Comparison of ENCODE assay signal across 1 cellular context in genomic region chr1:228082260-228082974, GRCh38.
TF ChIP-seq lines count a peak whose summit lies in the region.

Gene ARF1 (plus strand): TSS chr1:228082708. CDS start chr1:228097115, 14,407 bp downstream.

TF ChIP-seq in K562, 482 proteins besides CTCF, POLR2A, EP300 and RAD21 (continued from another document and continues in another):
- TF ChIP-seq PRDM10 (IDR thresholded peaks at IDR 0.05; ENCODE audit: partially characterized antibody): no peak
- peak; percentile 80 for TF ChIP-seq REST (CRISPR knock-in tag; IDR thresholded peaks at IDR 0.05; ENCODE audit: low read depth)
- TF ChIP-seq BCL6 (CRISPR knock-in tag; IDR thresholded peaks at IDR 0.05): no peak
- TF ChIP-seq E2F3 (CRISPR knock-in tag; IDR thresholded peaks at IDR 0.05): peak; percentile 95
- no peak for TF ChIP-seq ZBTB43 (CRISPR knock-in tag; IDR thresholded peaks at IDR 0.05)
- no peak for TF ChIP-seq TCF15 (CRISPR knock-in tag; IDR thresholded peaks at IDR 0.05)
- no peak for TF ChIP-seq KAT2B (IDR thresholded peaks at IDR 0.05; ENCODE audit: low read depth, low read length)
- peak; percentile 77 for TF ChIP-seq CTBP1 (IDR thresholded peaks at IDR 0.05; ENCODE audit: borderline replicate concordance)
- TF ChIP-seq IFI16 (CRISPR knock-in tag; IDR thresholded peaks at IDR 0.05): no peak
- TF ChIP-seq MAFF (IDR thresholded peaks at IDR 0.05; ENCODE audit: low read length): no peak
- TF ChIP-seq MCM3 (IDR thresholded peaks at IDR 0.05): no peak
- peak; percentile 95 for TF ChIP-seq ERF (CRISPR knock-in tag; IDR thresholded peaks at IDR 0.05)
- TF ChIP-seq MEF2D (tag; conservative IDR thresholded peaks at IDR 0.05; ENCODE audit: low read depth): no peak
- TF ChIP-seq USF2 (CRISPR knock-in tag; IDR thresholded peaks at IDR 0.05): peak; percentile 40; the same call in 1 of the 2 replicates
- no peak for TF ChIP-seq ZNF778 (CRISPR knock-in tag; IDR thresholded peaks at IDR 0.05)
- TF ChIP-seq DLX4 (CRISPR knock-in tag; IDR thresholded peaks at IDR 0.05): no peak
- TF ChIP-seq SIX5 (IDR thresholded peaks at IDR 0.05; ENCODE audit: borderline replicate concordance in 1 of 2, insufficient read depth in 1 of 2, low read depth in 1 of 2, low read length in 2 of 2): 0 out of 4 replicates have a peak, but pooled peaks of 1 of the 2 experiments have one; percentile 20
- TF ChIP-seq TCF3 (CRISPR knock-in tag; IDR thresholded peaks at IDR 0.05): 0 out of 2 replicates have a peak, but pooled peaks have one; percentile 18
- no peak for TF ChIP-seq NFXL1 (CRISPR knock-in tag; IDR thresholded peaks at IDR 0.05)
- no peak for TF ChIP-seq ZNF764 (CRISPR knock-in tag; IDR thresholded peaks at IDR 0.05; ENCODE audit: low read depth)
- no peak for TF ChIP-seq ZNF253 (CRISPR knock-in tag; conservative IDR thresholded peaks at IDR 0.05)
- no peak for TF ChIP-seq HNRNPK (IDR thresholded peaks at IDR 0.05; ENCODE audit: low read depth, low read length, poor library complexity, severe bottlenecking)
- no peak for TF ChIP-seq SREBF1 (IDR thresholded peaks at IDR 0.05; ENCODE audit: borderline replicate concordance, low read depth, low read length)
- TF ChIP-seq ZNF23 (CRISPR knock-in tag; IDR thresholded peaks at IDR 0.05): no peak
- no peak for TF ChIP-seq E2F4 (CRISPR knock-in tag; IDR thresholded peaks at IDR 0.05; ENCODE audit: low read depth)
- no peak for TF ChIP-seq TCF7L2 (IDR thresholded peaks at IDR 0.05; ENCODE audit: low read depth, low read length)
- peak; percentile 80; the same call in 1 of the 2 replicates for TF ChIP-seq MBD2 (IDR thresholded peaks at IDR 0.05; ENCODE audit: borderline replicate concordance, low read depth)
- TF ChIP-seq HINFP (tag; conservative IDR thresholded peaks at IDR 0.05; ENCODE audit: low read depth): no peak
- no peak for TF ChIP-seq DDX20 (tag; IDR thresholded peaks at IDR 0.05; ENCODE audit: low read depth)
- TF ChIP-seq U2AF2 (optimal IDR thresholded peaks at IDR 0.05; ENCODE audit: low read depth, low read length): no peak
- no peak for TF ChIP-seq BRF1 (IDR thresholded peaks at IDR 0.05; ENCODE audit: borderline replicate concordance, extremely low read depth, insufficient read length)
- TF ChIP-seq ZNF280B (CRISPR knock-in tag; IDR thresholded peaks at IDR 0.05): no peak
- no peak for TF ChIP-seq E2F8 (IDR thresholded peaks at IDR 0.05; ENCODE audit: low read depth, partially characterized antibody)
- peak; percentile 46; the same call in 1 of the 2 replicates for TF ChIP-seq ZBTB7A (IDR thresholded peaks at IDR 0.05; ENCODE audit: borderline replicate concordance, control insufficient read depth, low read depth, low read length)
- TF ChIP-seq ZNF354B (CRISPR knock-in tag; IDR thresholded peaks at IDR 0.05): no peak
- peak; percentile 86 for TF ChIP-seq DMBX1 (CRISPR knock-in tag; IDR thresholded peaks at IDR 0.05; ENCODE audit: borderline replicate concordance)
- TF ChIP-seq HDGF (IDR thresholded peaks at IDR 0.05): no peak
